ENCODE assay signal across 1 cellular context in genomic region chr14:34722723-34723545, GRCh38.
TF ChIP-seq lines count a peak whose summit lies in the region.

No MANE protein-coding gene starts in this region.

TF ChIP-seq in HepG2, 621 proteins besides CTCF, POLR2A, EP300 and RAD21 (continued from another document and continues in another):
- TF ChIP-seq MLXIP (CRISPR knock-in tag; IDR thresholded peaks at IDR 0.05; ENCODE audit: borderline replicate concordance) (no peak), ZNF446 (CRISPR knock-in tag; IDR thresholded peaks at IDR 0.05) (no peak), SNRNP70 (IDR thresholded peaks at IDR 0.05; ENCODE audit: low read depth, low read length) (no peak), HMGXB3 (CRISPR knock-in tag; IDR thresholded peaks at IDR 0.05; ENCODE audit: borderline replicate concordance) (0 out of 2 replicates have a peak, but pooled peaks have one; percentile 26), MED8 (CRISPR knock-in tag; IDR thresholded peaks at IDR 0.05; ENCODE audit: insufficient replicate concordance) (no peak), ZNF224 (CRISPR knock-in tag; IDR thresholded peaks at IDR 0.05) (no peak), KAT2B (IDR thresholded peaks at IDR 0.05; ENCODE audit: borderline replicate concordance, low read depth, low read length) (no peak), GATAD2A (CRISPR knock-in tag; IDR thresholded peaks at IDR 0.05) (peak; percentile 65; the same call in 1 of the 2 replicates), ZNF317 (CRISPR knock-in tag; IDR thresholded peaks at IDR 0.05) (peak; percentile 65; the same call in 1 of the 2 replicates), ZBTB3 (CRISPR knock-in tag; IDR thresholded peaks at IDR 0.05; ENCODE audit: borderline replicate concordance, low read depth) (0 out of 2 replicates have a peak, but pooled peaks have one; percentile 53), KDM1A (CRISPR knock-in tag; IDR thresholded peaks at IDR 0.05) (no peak), JUND (CRISPR knock-in tag; IDR thresholded peaks at IDR 0.05) (no peak), NCOR1 (IDR thresholded peaks at IDR 0.05; ENCODE audit: borderline replicate concordance, low read length) (no peak), ZNF792 (CRISPR knock-in tag; IDR thresholded peaks at IDR 0.05) (no peak), ZEB1 (IDR thresholded peaks at IDR 0.05; ENCODE audit: insufficient replicate concordance, low read depth) (no peak), ZNF441 (CRISPR knock-in tag; IDR thresholded peaks at IDR 0.05; ENCODE audit: borderline replicate concordance) (peak; percentile 38; the same call in 1 of the 2 replicates), RORA (CRISPR knock-in tag; IDR thresholded peaks at IDR 0.05) (no peak), ZNF510 (CRISPR knock-in tag; IDR thresholded peaks at IDR 0.05; ENCODE audit: low read depth) (no peak), SP5 (CRISPR knock-in tag; IDR thresholded peaks at IDR 0.05; ENCODE audit: borderline replicate concordance, low read depth) (0 out of 2 replicates have a peak, but pooled peaks have one; percentile 9), ZNF879 (CRISPR knock-in tag; IDR thresholded peaks at IDR 0.05) (no peak), ZNF550 (CRISPR knock-in tag; IDR thresholded peaks at IDR 0.05; ENCODE audit: borderline replicate concordance) (no peak), SSRP1 (CRISPR knock-in tag; IDR thresholded peaks at IDR 0.05) (no peak), SOX5 (CRISPR knock-in tag; IDR thresholded peaks at IDR 0.05; ENCODE audit: borderline replicate concordance) (no peak; the same call in 1 of the 2 replicates), TFDP2 (CRISPR knock-in tag; IDR thresholded peaks at IDR 0.05) (no peak), EED (CRISPR knock-in tag; IDR thresholded peaks at IDR 0.05) (no peak), ZNF468 (CRISPR knock-in tag; IDR thresholded peaks at IDR 0.05) (no peak), DZIP1 (CRISPR knock-in tag; IDR thresholded peaks at IDR 0.05) (no peak), ZNF766 (CRISPR knock-in tag; IDR thresholded peaks at IDR 0.05; ENCODE audit: borderline replicate concordance) (0 out of 2 replicates have a peak, but pooled peaks have one; percentile 46)
- TF ChIP-seq, protein P1, sequence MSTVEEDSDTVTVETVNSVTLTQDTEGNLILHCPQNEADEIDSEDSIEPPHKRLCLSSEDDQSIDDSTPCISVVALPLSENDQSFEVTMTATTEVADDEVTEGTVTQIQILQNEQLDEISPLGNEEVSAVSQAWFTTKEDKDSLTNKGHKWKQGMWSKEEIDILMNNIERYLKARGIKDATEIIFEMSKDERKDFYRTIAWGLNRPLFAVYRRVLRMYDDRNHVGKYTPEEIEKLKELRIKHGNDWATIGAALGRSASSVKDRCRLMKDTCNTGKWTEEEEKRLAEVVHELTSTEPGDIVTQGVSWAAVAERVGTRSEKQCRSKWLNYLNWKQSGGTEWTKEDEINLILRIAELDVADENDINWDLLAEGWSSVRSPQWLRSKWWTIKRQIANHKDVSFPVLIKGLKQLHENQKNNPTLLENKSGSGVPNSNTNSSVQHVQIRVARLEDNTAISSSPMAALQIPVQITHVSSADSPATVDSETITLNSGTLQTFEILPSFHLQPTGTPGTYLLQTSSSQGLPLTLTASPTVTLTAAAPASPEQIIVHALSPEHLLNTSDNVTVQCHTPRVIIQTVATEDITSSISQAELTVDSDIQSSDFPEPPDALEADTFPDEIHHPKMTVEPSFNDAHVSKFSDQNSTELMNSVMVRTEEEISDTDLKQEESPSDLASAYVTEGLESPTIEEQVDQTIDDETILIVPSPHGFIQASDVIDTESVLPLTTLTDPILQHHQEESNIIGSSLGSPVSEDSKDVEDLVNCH (CRISPR knock-in tag; IDR thresholded peaks at IDR 0.05) = 0 out of 2 replicates have a peak, but pooled peaks have one; percentile 55
- TF ChIP-seq, protein P2, sequence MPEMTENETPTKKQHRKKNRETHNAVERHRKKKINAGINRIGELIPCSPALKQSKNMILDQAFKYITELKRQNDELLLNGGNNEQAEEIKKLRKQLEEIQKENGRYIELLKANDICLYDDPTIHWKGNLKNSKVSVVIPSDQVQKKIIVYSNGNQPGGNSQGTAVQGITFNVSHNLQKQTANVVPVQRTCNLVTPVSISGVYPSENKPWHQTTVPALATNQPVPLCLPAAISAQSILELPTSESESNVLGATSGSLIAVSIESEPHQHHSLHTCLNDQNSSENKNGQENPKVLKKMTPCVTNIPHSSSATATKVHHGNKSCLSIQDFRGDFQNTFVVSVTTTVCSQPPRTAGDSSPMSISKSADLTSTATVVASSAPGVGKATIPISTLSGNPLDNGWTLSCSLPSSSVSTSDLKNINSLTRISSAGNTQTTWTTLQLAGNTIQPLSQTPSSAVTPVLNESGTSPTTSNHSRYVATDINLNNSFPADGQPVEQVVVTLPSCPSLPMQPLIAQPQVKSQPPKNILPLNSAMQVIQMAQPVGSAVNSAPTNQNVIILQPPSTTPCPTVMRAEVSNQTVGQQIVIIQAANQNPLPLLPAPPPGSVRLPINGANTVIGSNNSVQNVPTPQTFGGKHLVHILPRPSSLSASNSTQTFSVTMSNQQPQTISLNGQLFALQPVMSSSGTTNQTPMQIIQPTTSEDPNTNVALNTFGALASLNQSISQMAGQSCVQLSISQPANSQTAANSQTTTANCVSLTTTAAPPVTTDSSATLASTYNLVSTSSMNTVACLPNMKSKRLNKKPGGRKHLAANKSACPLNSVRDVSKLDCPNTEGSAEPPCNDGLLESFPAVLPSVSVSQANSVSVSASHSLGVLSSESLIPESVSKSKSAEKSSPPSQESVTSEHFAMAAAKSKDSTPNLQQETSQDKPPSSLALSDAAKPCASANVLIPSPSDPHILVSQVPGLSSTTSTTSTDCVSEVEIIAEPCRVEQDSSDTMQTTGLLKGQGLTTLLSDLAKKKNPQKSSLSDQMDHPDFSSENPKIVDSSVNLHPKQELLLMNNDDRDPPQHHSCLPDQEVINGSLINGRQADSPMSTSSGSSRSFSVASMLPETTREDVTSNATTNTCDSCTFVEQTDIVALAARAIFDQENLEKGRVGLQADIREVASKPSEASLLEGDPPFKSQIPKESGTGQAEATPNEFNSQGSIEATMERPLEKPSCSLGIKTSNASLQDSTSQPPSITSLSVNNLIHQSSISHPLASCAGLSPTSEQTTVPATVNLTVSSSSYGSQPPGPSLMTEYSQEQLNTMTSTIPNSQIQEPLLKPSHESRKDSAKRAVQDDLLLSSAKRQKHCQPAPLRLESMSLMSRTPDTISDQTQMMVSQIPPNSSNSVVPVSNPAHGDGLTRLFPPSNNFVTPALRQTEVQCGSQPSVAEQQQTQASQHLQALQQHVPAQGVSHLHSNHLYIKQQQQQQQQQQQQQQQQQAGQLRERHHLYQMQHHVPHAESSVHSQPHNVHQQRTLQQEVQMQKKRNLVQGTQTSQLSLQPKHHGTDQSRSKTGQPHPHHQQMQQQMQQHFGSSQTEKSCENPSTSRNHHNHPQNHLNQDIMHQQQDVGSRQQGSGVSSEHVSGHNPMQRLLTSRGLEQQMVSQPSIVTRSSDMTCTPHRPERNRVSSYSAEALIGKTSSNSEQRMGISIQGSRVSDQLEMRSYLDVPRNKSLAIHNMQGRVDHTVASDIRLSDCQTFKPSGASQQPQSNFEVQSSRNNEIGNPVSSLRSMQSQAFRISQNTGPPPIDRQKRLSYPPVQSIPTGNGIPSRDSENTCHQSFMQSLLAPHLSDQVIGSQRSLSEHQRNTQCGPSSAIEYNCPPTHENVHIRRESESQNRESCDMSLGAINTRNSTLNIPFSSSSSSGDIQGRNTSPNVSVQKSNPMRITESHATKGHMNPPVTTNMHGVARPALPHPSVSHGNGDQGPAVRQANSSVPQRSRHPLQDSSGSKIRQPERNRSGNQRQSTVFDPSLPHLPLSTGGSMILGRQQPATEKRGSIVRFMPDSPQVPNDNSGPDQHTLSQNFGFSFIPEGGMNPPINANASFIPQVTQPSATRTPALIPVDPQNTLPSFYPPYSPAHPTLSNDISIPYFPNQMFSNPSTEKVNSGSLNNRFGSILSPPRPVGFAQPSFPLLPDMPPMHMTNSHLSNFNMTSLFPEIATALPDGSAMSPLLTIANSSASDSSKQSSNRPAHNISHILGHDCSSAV (CRISPR knock-in tag; IDR thresholded peaks at IDR 0.05; ENCODE audit: borderline replicate concordance) = no peak
- TF ChIP-seq, protein P3, sequence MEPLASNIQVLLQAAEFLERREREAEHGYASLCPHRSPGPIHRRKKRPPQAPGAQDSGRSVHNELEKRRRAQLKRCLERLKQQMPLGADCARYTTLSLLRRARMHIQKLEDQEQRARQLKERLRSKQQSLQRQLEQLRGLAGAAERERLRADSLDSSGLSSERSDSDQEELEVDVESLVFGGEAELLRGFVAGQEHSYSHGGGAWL (CRISPR knock-in tag; IDR thresholded peaks at IDR 0.05) = no peak
- TF ChIP-seq, protein P4, sequence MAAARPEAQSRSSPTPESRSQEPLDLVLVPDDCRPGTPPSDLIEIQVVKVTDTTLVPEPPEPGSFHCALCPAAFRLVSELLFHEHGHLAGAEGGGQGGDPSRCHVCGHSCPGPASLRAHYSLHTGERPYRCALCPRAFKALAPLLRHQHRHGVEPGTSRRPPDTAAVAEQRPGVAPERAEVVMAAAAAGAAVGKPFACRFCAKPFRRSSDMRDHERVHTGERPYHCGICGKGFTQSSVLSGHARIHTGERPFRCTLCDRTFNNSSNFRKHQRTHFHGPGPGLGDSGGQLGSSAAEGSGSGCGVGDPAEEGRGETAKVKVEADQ (CRISPR knock-in tag; IDR thresholded peaks at IDR 0.05; ENCODE audit: borderline replicate concordance) = no peak
